ENCODE assay signal across 8 cellular contexts in the genomic region with DNA sequence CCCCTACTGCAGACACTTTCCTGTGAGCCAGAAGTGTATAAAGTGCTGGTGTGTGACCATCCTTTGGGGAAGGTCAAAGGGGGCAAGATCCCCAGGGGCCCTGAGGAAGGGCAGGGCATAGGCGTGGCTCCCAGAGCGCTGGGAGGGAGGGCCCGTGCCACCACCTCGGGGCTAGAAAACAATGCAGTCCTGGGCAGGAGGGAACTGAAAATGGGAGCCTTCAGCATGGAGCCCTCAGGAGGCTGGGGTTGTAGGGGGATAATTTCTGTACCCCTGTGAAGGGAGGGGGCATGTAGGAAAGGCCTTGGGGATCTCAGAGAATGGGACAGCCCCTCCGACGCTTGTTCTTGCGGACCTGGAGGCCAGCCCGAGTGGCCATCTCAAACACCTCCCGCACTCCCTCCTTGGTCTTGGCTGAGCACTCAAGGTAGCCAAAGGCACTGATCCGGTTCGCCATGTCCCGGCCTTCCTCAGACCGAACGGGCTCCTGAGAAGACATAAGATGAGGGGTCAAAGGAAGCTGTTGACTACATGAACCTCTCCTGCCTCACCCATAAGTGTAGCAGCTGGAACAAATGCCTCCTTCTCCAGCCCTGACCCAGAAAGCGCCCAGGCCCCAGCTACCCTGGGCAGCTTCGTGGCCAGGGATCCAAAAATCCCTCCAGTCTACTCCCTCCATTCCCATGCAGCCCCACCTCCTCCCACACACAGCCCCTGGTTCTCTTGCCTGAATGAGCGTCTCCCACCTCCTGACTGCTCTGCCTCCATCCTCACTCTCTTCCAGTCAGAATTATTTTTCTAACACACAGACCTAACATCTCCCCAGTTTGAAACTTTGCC. TPM values are rescaled to one million over a fixed set of nuclear protein-coding genes. Genes with fewer than 3 reads are reported as not detected.
A peak's percentile ranks its signal among the peaks of the same experiment; 100 is the strongest.
DNase-seq lines count a peak whose midpoint lies in the region; ATAC-seq, FAIRE-seq and TF ChIP-seq lines count a peak whose summit lies in the region.

No MANE protein-coding gene starts in this region.

- H3K9me3 ChIP-seq in HUES48 (ENCODE audit: control insufficient read depth, insufficient read depth, low read length) (no peaks in the 10 kb centered on the region), kidney (ENCODE audit: control insufficient read depth in 1 of 2, low read length in 2 of 2) (no peaks in the 10 kb centered on the region)

- peaks cover 26% of the 10 kb centered on the region for H3K36me3 Mint-ChIP-seq in activated T-helper 17 cell treated with anti-CD3 and anti-CD28 coated beads, Interleukin-2, amount 50 U/mL, for 72 hours (ENCODE audit: low read depth)
- peaks cover 69% of the 10 kb centered on the region for H3K36me3 Mint-ChIP-seq in stimulated activated effector memory CD8-positive, alpha-beta T cell treated with anti-CD3 and anti-CD28 coated beads, Interleukin-12 subunit alpha, Interleukin-12 subunit beta, amount 100 ng/mL, for 72 hours

- no peak for ATAC-seq in activated T-helper 17 cell treated with anti-CD3 and anti-CD28 coated beads, Interleukin-2, amount 50 U/mL, for 72 hours (replicated peaks)
- ATAC-seq in stimulated activated effector memory CD8-positive, alpha-beta T cell treated with anti-CD3 and anti-CD28 coated beads, Interleukin-12 subunit alpha, Interleukin-12 subunit beta, amount 100 ng/mL, for 72 hours = no peak
- no peak for ATAC-seq in HG03571 (IDR thresholded peaks at IDR 0.05; ENCODE audit: unreplicated experiment)

- peak; percentile 82 for DNase-seq in kidney
- DNase-seq in stimulated activated effector memory CD8-positive, alpha-beta T cell treated with anti-CD3 and anti-CD28 coated beads, Interleukin-12 subunit alpha, Interleukin-12 subunit beta, amount 100 ng/mL, for 72 hours (ENCODE audit: low spot score in 2 of 2) = no peak
- no peak for DNase-seq in activated T-cell treated with anti-CD3 and anti-CD28 coated beads for 4 hours
- DNase-seq in stimulated activated CD4-positive, alpha-beta T cell treated with anti-CD3 and anti-CD28 coated beads, Interleukin-4, amount 100 ng/mL, for 24 hours = no peak
- no peak for DNase-seq in glomerular visceral epithelial cell (ENCODE audit: extremely low spot score)

- FAIRE-seq in kidney (lab: Jason Lieb, UNC) = no peak

- H3K4me3 Mint-ChIP-seq in activated T-helper 17 cell treated with anti-CD3 and anti-CD28 coated beads, Interleukin-2, amount 50 U/mL, for 72 hours = peak overlapping the region; percentile 42
- peak overlapping the region; percentile 36 for H3K4me3 Mint-ChIP-seq in stimulated activated effector memory CD8-positive, alpha-beta T cell treated with anti-CD3 and anti-CD28 coated beads, Interleukin-12 subunit alpha, Interleukin-12 subunit beta, amount 100 ng/mL, for 72 hours

- H3K27ac Mint-ChIP-seq in activated T-helper 17 cell treated with anti-CD3 and anti-CD28 coated beads, Interleukin-2, amount 50 U/mL, for 72 hours = peak overlapping the region; percentile 85
- H3K27ac Mint-ChIP-seq in stimulated activated effector memory CD8-positive, alpha-beta T cell treated with anti-CD3 and anti-CD28 coated beads, Interleukin-12 subunit alpha, Interleukin-12 subunit beta, amount 100 ng/mL, for 72 hours = peak overlapping the region; percentile 89

- no peaks in the 10 kb centered on the region for H3K27me3 Mint-ChIP-seq in activated T-helper 17 cell treated with anti-CD3 and anti-CD28 coated beads, Interleukin-2, amount 50 U/mL, for 72 hours

- no peaks in the 10 kb centered on the region for H3K9me3 Mint-ChIP-seq in activated T-helper 17 cell treated with anti-CD3 and anti-CD28 coated beads, Interleukin-2, amount 50 U/mL, for 72 hours
- no peaks in the 10 kb centered on the region for H3K9me3 Mint-ChIP-seq in stimulated activated effector memory CD8-positive, alpha-beta T cell treated with anti-CD3 and anti-CD28 coated beads, Interleukin-12 subunit alpha, Interleukin-12 subunit beta, amount 100 ng/mL, for 72 hours

- H3K9ac ChIP-seq in HUES48 (ENCODE audit: low read depth, low read length) (no peak overlapping the region), kidney (ENCODE audit: low read length in 2 of 2) (peak overlapping the region; percentile 8 to 59)

- H3K4me1 ChIP-seq in HUES48 (ENCODE audit: control insufficient read depth, insufficient read depth, low read length) (peaks cover 46% of the 10 kb centered on the region), kidney (ENCODE audit: control insufficient read depth in 1 of 2, insufficient read depth in 1 of 2, low read depth in 1 of 2, low read length in 2 of 2) (peaks cover 57 to 70% of the 10 kb centered on the region in 2 donors)

- intact Hi-C loops in kidney (cut with DNase I) = no loop called here

- H3K4me1 Mint-ChIP-seq in activated T-helper 17 cell treated with anti-CD3 and anti-CD28 coated beads, Interleukin-2, amount 50 U/mL, for 72 hours = peaks cover 38% of the 10 kb centered on the region
- peaks cover 77% of the 10 kb centered on the region for H3K4me1 Mint-ChIP-seq in stimulated activated effector memory CD8-positive, alpha-beta T cell treated with anti-CD3 and anti-CD28 coated beads, Interleukin-12 subunit alpha, Interleukin-12 subunit beta, amount 100 ng/mL, for 72 hours

- peaks cover 56% of the 10 kb centered on the region for H3K27me3 ChIP-seq in HUES48 (ENCODE audit: control insufficient read depth, insufficient read depth, low read length)

- H3K4me3 ChIP-seq in HUES48 (ENCODE audit: low read depth, low read length) (no peak overlapping the region), kidney (ENCODE audit: low read length in 2 of 2) (no peak overlapping the region)

- H3K27ac ChIP-seq in HUES48 (ENCODE audit: low read depth, low read length) (peak overlapping the region; percentile 87), kidney (ENCODE audit: low read depth in 2 of 2, low read length in 2 of 2) (peak overlapping the region; percentile 85 to 92)

- TF ChIP-seq CTCF in kidney (IDR thresholded peaks at IDR 0.05; ENCODE audit: borderline replicate concordance, extremely low read depth, insufficient read depth) = no peak

- H3K36me3 ChIP-seq in HUES48 (ENCODE audit: control insufficient read depth, insufficient read depth, low read length) (peaks cover 27% of the 10 kb centered on the region), kidney (ENCODE audit: control insufficient read depth in 1 of 2, insufficient read depth in 2 of 2, low read length in 2 of 2) (peaks cover 7 to 34% of the 10 kb centered on the region in 2 donors)

RNA-seq across cellular contexts. Expression of a gene that starts 5.5 kb away (rescaled TPM):
- total RNA-seq in activated T-helper 17 cell treated with anti-CD3 and anti-CD28 coated beads, Interleukin-2, amount 50 U/mL, for 72 hours = 10 to 100 TPM; 39.5 to 59.4 TPM
- total RNA-seq in kidney = 270 TPM
- polyA plus RNA-seq in kidney (ENCODE audit: insufficient read depth, low read depth, low replicate concordance) = 501 TPM

RNA-seq across cellular contexts. Expression of a gene that starts 13.7 kb away (rescaled TPM):
- under 1 TPM; 0.30 to 0.69 TPM for total RNA-seq in activated T-helper 17 cell treated with anti-CD3 and anti-CD28 coated beads, Interleukin-2, amount 50 U/mL, for 72 hours
- total RNA-seq in kidney = 2.0 TPM
- 3.4 TPM for polyA plus RNA-seq in kidney (ENCODE audit: insufficient read depth, low read depth, low replicate concordance)

RNA-seq across cellular contexts. Expression of a gene that starts 27.0 kb away (rescaled TPM):
- total RNA-seq in activated T-helper 17 cell treated with anti-CD3 and anti-CD28 coated beads, Interleukin-2, amount 50 U/mL, for 72 hours = 10 to 100 TPM; 54.7 to 59.3 TPM
- total RNA-seq in kidney = 62.5 TPM
- 60.6 TPM for polyA plus RNA-seq in kidney (ENCODE audit: insufficient read depth, low read depth, low replicate concordance)
